28 cellular contexts compared by ENCODE assay signal in genomic region chr2:167015806-167016205, GRCh38.
"Had no signal": no experiment of that assay in that cellular context is flagged by ENCODE, and none has a peak within 500 bp of the region (broad histone marks: within the 10 kb centered on the region; RNA-seq: fewer than 3 reads in every experiment).

No MANE protein-coding gene starts in this region.

- H3K9me3 ChIP-seq: colonic mucosa, esophagus muscularis mucosa, esophagus squamous epithelium, gastrocnemius medialis, gastroesophageal sphincter had no signal

- H3K27ac ChIP-seq: colonic mucosa, coronary artery, dorsolateral prefrontal cortex, epithelial cell of prostate, esophagus muscularis mucosa, esophagus squamous epithelium, foreskin keratinocyte, gastrocnemius medialis, gastroesophageal sphincter, heart left ventricle, heart right ventricle had no signal

- H3K27me3 ChIP-seq: colonic mucosa, dorsolateral prefrontal cortex, esophagus muscularis mucosa, esophagus squamous epithelium, foreskin keratinocyte, gastrocnemius medialis, gastroesophageal sphincter, heart left ventricle, heart right ventricle had no signal

- H3K4me3 ChIP-seq: colonic mucosa, coronary artery, dorsolateral prefrontal cortex, esophagus muscularis mucosa, esophagus squamous epithelium, gastrocnemius medialis, gastroesophageal sphincter, heart left ventricle, heart right ventricle had no signal

- ATAC-seq: effector memory CD8-positive, alpha-beta T cell; esophagus mucosa; foreskin keratinocyte; gastrocnemius medialis; gastroesophageal sphincter; heart left ventricle; heart right ventricle had no signal

- DNase-seq: colonic mucosa; cortex of kidney; dermis blood vessel endothelial cell; dorsolateral prefrontal cortex; effector CD4-positive, alpha-beta T cell; effector CD8-positive, alpha-beta T cell; effector memory CD4-positive, alpha-beta T cell; effector memory CD8-positive, alpha-beta T cell; endodermal cell; erythroblast; esophagus squamous epithelium; foreskin fibroblast; foreskin keratinocyte; foreskin melanocyte; gastrocnemius medialis; glutamatergic neuron; head of caudate nucleus; heart left ventricle; heart right ventricle had no signal

- H3K4me1 ChIP-seq: colonic mucosa, esophagus muscularis mucosa, esophagus squamous epithelium, foreskin keratinocyte, gastrocnemius medialis, gastroesophageal sphincter, heart left ventricle, heart right ventricle had no signal

- H3K36me3 ChIP-seq: colonic mucosa, esophagus muscularis mucosa, esophagus squamous epithelium, gastrocnemius medialis, gastroesophageal sphincter, heart left ventricle, heart right ventricle had no signal

- FAIRE-seq: colon, endometrium, endothelial cell of umbilical vein, frontal cortex had no signal
